In genomic region chr17:81037783-81038733, GRCh38 we compare ENCODE assay signal across 14 cellular contexts. TPM values are rescaled to one million over a fixed set of nuclear protein-coding genes. Genes with fewer than 3 reads are reported as not detected.
DNase-seq lines count a peak whose midpoint lies in the region; ATAC-seq, FAIRE-seq and TF ChIP-seq lines count a peak whose summit lies in the region.
"Had no signal": no experiment of that assay in that cellular context is flagged by ENCODE, and none has a peak within 500 bp of the region (broad histone marks: within the 10 kb centered on the region; RNA-seq: fewer than 3 reads in every experiment).

No MANE protein-coding gene starts in this region.

- peak overlapping the region; percentile 4 for H2BK5ac ChIP-seq in trophoblast cell (ENCODE audit: low read depth, low read length, poor library complexity)

- H3K36me3 Mint-ChIP-seq in GM23338 (ENCODE audit: low read depth) (no peaks in the 10 kb centered on the region; the same call in 2 of the 3 replicates), astrocyte (ENCODE audit: low read depth, unreplicated experiment) (peaks cover 10% of the 10 kb centered on the region)

- H4K91ac ChIP-seq in trophoblast cell (ENCODE audit: low read depth, low read length), result peak overlapping the region; percentile 54

- H3K36me3 ChIP-seq in GM23338 (ENCODE audit: insufficient read depth) (no peaks in the 10 kb centered on the region), astrocyte (ENCODE audit: insufficient read depth, low read length) (no peaks in the 10 kb centered on the region), left ventricle myocardium inferior (no peaks in the 10 kb centered on the region), trophoblast cell (ENCODE audit: control insufficient read depth in 1 of 2, insufficient read depth in 2 of 2, low read length in 2 of 2) (peaks cover 3 to 8% of the 10 kb centered on the region in 2 experiments)

- H3K4me3 ChIP-seq in GM23338 (no peak overlapping the region), astrocyte (ENCODE audit: insufficient read depth, low read depth, low read length) (peak overlapping the region; percentile 24), left ventricle myocardium inferior (peak overlapping the region; percentile 76), trophoblast cell (ENCODE audit: low read depth, low read length) (no peak overlapping the region)
- H3K4me3 ChIP-seq: BLaER1 treated with 17β-estradiol and CSF1 and Interleukin-3, amounts not matched to agents 10 nM and 100 nM had no signal

- H2BK120ac ChIP-seq in trophoblast cell (ENCODE audit: insufficient read depth, low read length, poor library complexity), result no peak overlapping the region

- H3K4me2 ChIP-seq in GM23338, result no peak overlapping the region
- peak overlapping the region; percentile 85 for H3K4me2 ChIP-seq in astrocyte (ENCODE audit: low read length)
- peak overlapping the region; percentile 46 for H3K4me2 ChIP-seq in trophoblast cell (ENCODE audit: low read length)
- H3K4me2 ChIP-seq: BLaER1 treated with 17β-estradiol and CSF1 and Interleukin-3, amounts not matched to agents 10 nM and 100 nM had no signal

- no peak overlapping the region for H3K27ac Mint-ChIP-seq in GM23338
- no peak overlapping the region for H3K27ac Mint-ChIP-seq in astrocyte (ENCODE audit: unreplicated experiment)
- H3K27ac Mint-ChIP-seq: activated T-helper 17 cell treated with anti-CD3 and anti-CD28 coated beads, Interleukin-2, amount 50 U/mL, for 72 hours; stimulated activated naive CD8-positive, alpha-beta T cell treated with anti-CD3 and anti-CD28 coated beads, Interleukin-15, Interleukin-2, amounts not matched to agents 100 ng/mL and 50 ng/mL, for 24 hours had no signal

- peak overlapping the region; percentile 58 for H2BK12ac ChIP-seq in trophoblast cell (ENCODE audit: low read length)

- peaks cover 12% of the 10 kb centered on the region for H4K20me1 ChIP-seq in GM23338 (replicated peaks; ENCODE audit: insufficient read depth)
- peaks cover 67% of the 10 kb centered on the region for H4K20me1 ChIP-seq in astrocyte (ENCODE audit: insufficient read depth, low read length)

- H3K9ac ChIP-seq in astrocyte (ENCODE audit: low read length) (peak overlapping the region; percentile 75), trophoblast cell (ENCODE audit: low read length) (no peak overlapping the region)
- H3K9ac ChIP-seq: BLaER1 treated with 17β-estradiol and CSF1 and Interleukin-3, amounts not matched to agents 10 nM and 100 nM had no signal

- H3K4me1 ChIP-seq in GM23338 (ENCODE audit: insufficient read depth) (peaks cover 17% of the 10 kb centered on the region; the same call in 1 of the 2 replicates), astrocyte (ENCODE audit: insufficient read depth, low read length) (peaks cover 59% of the 10 kb centered on the region), left ventricle myocardium inferior (peaks cover 87% of the 10 kb centered on the region), trophoblast cell (ENCODE audit: control insufficient read depth in 1 of 2, insufficient read depth in 2 of 2, low read length in 2 of 2) (peaks cover 59 to 60% of the 10 kb centered on the region in 2 experiments)

- H3K27me3 ChIP-seq in GM23338 (ENCODE audit: insufficient read depth), result peaks cover 7% of the 10 kb centered on the region; the same call in 1 of the 2 replicates
- no peaks in the 10 kb centered on the region for H3K27me3 ChIP-seq in astrocyte (ENCODE audit: insufficient read depth, low read length)
- no peaks in the 10 kb centered on the region for H3K27me3 ChIP-seq in left ventricle myocardium inferior (ENCODE audit: low read depth)
- H3K27me3 ChIP-seq in trophoblast cell (ENCODE audit: insufficient read depth, low read length), result no peaks in the 10 kb centered on the region

- H3K4me1 Mint-ChIP-seq in GM23338, result peaks cover 40% of the 10 kb centered on the region
- peaks cover 23% of the 10 kb centered on the region for H3K4me1 Mint-ChIP-seq in astrocyte (ENCODE audit: low read depth, unreplicated experiment)
- H3K4me1 Mint-ChIP-seq: activated T-helper 17 cell treated with anti-CD3 and anti-CD28 coated beads, Interleukin-2, amount 50 U/mL, for 72 hours had no signal

- intact Hi-C loops in left ventricle myocardium inferior (cut with micrococcal nuclease), result no loop called here

- DNase-seq in GM23338 (ENCODE audit: low spot score) (peak; percentile 57), astrocyte (ENCODE audit: low read depth) (no peak), left ventricle myocardium inferior (no peak), trophoblast cell (peak in 1 of 2 donors; percentile 39), NCI-H146 (lab: John Stamatoyannopoulos, UW) (no peak), DMS153 (lab: John Stamatoyannopoulos, UW) (no peak), HK-2 (ENCODE audit: unreplicated experiment) (no peak)
- DNase-seq: effector memory CD4-positive, alpha-beta T cell; NCI-H69; T1000 had no signal

- H3K14ac ChIP-seq in trophoblast cell (ENCODE audit: low read length), result peak overlapping the region; percentile 8

- no peaks in the 10 kb centered on the region for H3K9me3 Mint-ChIP-seq in GM23338
- no peaks in the 10 kb centered on the region for H3K9me3 Mint-ChIP-seq in astrocyte (ENCODE audit: unreplicated experiment)
- H3K9me3 Mint-ChIP-seq: activated T-helper 17 cell treated with anti-CD3 and anti-CD28 coated beads, Interleukin-2, amount 50 U/mL, for 72 hours; stimulated activated naive CD8-positive, alpha-beta T cell treated with anti-CD3 and anti-CD28 coated beads, Interleukin-15, Interleukin-2, amounts not matched to agents 100 ng/mL and 50 ng/mL, for 24 hours had no signal

- H3K9me3 ChIP-seq in astrocyte (ENCODE audit: insufficient read depth, low read depth, low read length) (no peaks in the 10 kb centered on the region), left ventricle myocardium inferior (replicated peaks) (no peaks in the 10 kb centered on the region), trophoblast cell (ENCODE audit: insufficient read depth, low read depth, low read length) (peaks cover 4% of the 10 kb centered on the region)
- H3K9me3 ChIP-seq: BLaER1 treated with 17β-estradiol and CSF1 and Interleukin-3, amounts not matched to agents 10 nM and 100 nM had no signal

- no peak for FAIRE-seq in astrocyte (lab: Jason Lieb, UNC)

- H3K4me3 Mint-ChIP-seq in GM23338 (no peak overlapping the region), astrocyte (ENCODE audit: unreplicated experiment) (peak overlapping the region; percentile 45)
- H3K4me3 Mint-ChIP-seq: activated T-helper 17 cell treated with anti-CD3 and anti-CD28 coated beads, Interleukin-2, amount 50 U/mL, for 72 hours; stimulated activated naive CD8-positive, alpha-beta T cell treated with anti-CD3 and anti-CD28 coated beads, Interleukin-15, Interleukin-2, amounts not matched to agents 100 ng/mL and 50 ng/mL, for 24 hours had no signal

- ATAC-seq in GM23338, result peak; percentile 9
- ATAC-seq in HG02870 (IDR thresholded peaks at IDR 0.05; ENCODE audit: unreplicated experiment), result no peak
- ATAC-seq: activated T-helper 17 cell treated with anti-CD3 and anti-CD28 coated beads, Interleukin-2, amount 50 U/mL, for 72 hours had no signal

- H3K4ac ChIP-seq in trophoblast cell (ENCODE audit: low read depth, low read length), result peak overlapping the region; percentile 41

- no peak overlapping the region for H2AK5ac ChIP-seq in trophoblast cell (ENCODE audit: low read length)

- no peaks in the 10 kb centered on the region for H3K9me2 ChIP-seq in GM23338 (ENCODE audit: insufficient read depth)

- H3F3A ChIP-seq in GM23338 (replicated peaks; ENCODE audit: low read depth), result peaks cover 4% of the 10 kb centered on the region; the same call in 1 of the 2 replicates

- no peak overlapping the region for H3K27ac ChIP-seq in GM23338 (ENCODE audit: low read depth)
- H3K27ac ChIP-seq in astrocyte (ENCODE audit: low read depth, low read length), result no peak overlapping the region
- H3K27ac ChIP-seq in left ventricle myocardium inferior (replicated peaks), result peak overlapping the region; percentile 78
- H3K27ac ChIP-seq in trophoblast cell (ENCODE audit: low read depth, low read length), result peak overlapping the region; percentile 43
- H3K27ac ChIP-seq: BLaER1 treated with 17β-estradiol and CSF1 and Interleukin-3, amounts not matched to agents 10 nM and 100 nM had no signal

- no peak overlapping the region for H4K12ac ChIP-seq in trophoblast cell (ENCODE audit: low read depth, low read length)

- H3K27me3 Mint-ChIP-seq in GM23338 (ENCODE audit: insufficient read depth, low read depth, poor library complexity) (peaks cover 24% of the 10 kb centered on the region), astrocyte (ENCODE audit: low read depth, unreplicated experiment) (no peaks in the 10 kb centered on the region)

- no peak overlapping the region for H3K23ac ChIP-seq in trophoblast cell (ENCODE audit: low read length)

- peaks cover 33% of the 10 kb centered on the region for H3K79me1 ChIP-seq in trophoblast cell (ENCODE audit: low read length)

- TF ChIP-seq CTCF in GM23338 (conservative IDR thresholded peaks at IDR 0.05; ENCODE audit: low read depth in 2 of 2), result no peak
- no peak for TF ChIP-seq CTCF in astrocyte (IDR thresholded peaks at IDR 0.05; ENCODE audit: insufficient read depth, low read depth, low read length)
- TF ChIP-seq CTCF in left ventricle myocardium inferior (IDR thresholded peaks at IDR 0.05; ENCODE audit: borderline replicate concordance), result no peak

- WGBS in trophoblast cell (ENCODE audit: extremely low coverage, insufficient coverage, insufficient read length), result no CpG with 5 or more reads among the region's 31 CpGs

- H2AFZ ChIP-seq in GM23338 (no peak overlapping the region), astrocyte (ENCODE audit: low read depth, low read length) (no peak overlapping the region), trophoblast cell (ENCODE audit: insufficient read depth, low read length, poor library complexity) (no peak overlapping the region)

- peaks cover 69% of the 10 kb centered on the region for H3K79me2 ChIP-seq in GM23338 (replicated peaks; ENCODE audit: insufficient read depth)
- H3K79me2 ChIP-seq in astrocyte (ENCODE audit: insufficient read depth, low read length), result peaks cover 74% of the 10 kb centered on the region
- peaks cover 35% of the 10 kb centered on the region for H3K79me2 ChIP-seq in trophoblast cell (ENCODE audit: control insufficient read depth, insufficient read depth, low read length, poor library complexity)

- H3K18ac ChIP-seq in trophoblast cell (ENCODE audit: low read length), result peak overlapping the region; percentile 37

- H4K8ac ChIP-seq in trophoblast cell (ENCODE audit: low read depth, low read length), result no peak overlapping the region

RNA-seq across cellular contexts. Expression of gene BAIAP2, which starts 3.1 kb away (rescaled TPM):
- total RNA-seq in GM23338 (2014; rRNA removed; shearing (Covaris generic)), result 16.7 and 22.7 TPM in 2 replicates
- 21.7 and 22.7 TPM in 2 replicates for polyA plus RNA-seq in GM23338 (2016; fragmentation: Nextera tagmentation; extraction: Ambion mirVana)
- total RNA-seq in astrocyte, result 43.3 and 51.4 TPM in 2 replicates
- 27.9 TPM for total RNA-seq in left ventricle myocardium inferior
- 81.6 and 88.1 TPM in 2 replicates for polyA plus RNA-seq in trophoblast cell (2013)

RNA-seq across cellular contexts. Expression of gene CHMP6, which starts 46.4 kb away (rescaled TPM):
- total RNA-seq in GM23338 (2014; rRNA removed; shearing (Covaris generic)), result 8.2 and 12.3 TPM in 2 replicates
- 13.2 and 14.0 TPM in 2 replicates for polyA plus RNA-seq in GM23338 (2016; fragmentation: Nextera tagmentation; extraction: Ambion mirVana)
- total RNA-seq in astrocyte, result 16.8 and 19.0 TPM in 2 replicates
- total RNA-seq in left ventricle myocardium inferior, result 15.9 TPM
- polyA plus RNA-seq in trophoblast cell (2013), result 10.3 and 10.7 TPM in 2 replicates

Comparison
In these comparisons a context has a peak if more than half of its experiments do, and no peak if none do; other contexts are left out.
1. H3K27ac ChIP-seq: peak in left ventricle myocardium inferior (single experiment) and trophoblast cell (single experiment); none in GM23338 (single experiment) and astrocyte (single experiment).
2. H3K4me3 ChIP-seq: peak in astrocyte (single experiment) and left ventricle myocardium inferior (single experiment); none in GM23338 (single experiment) and trophoblast cell (single experiment).